13 cellular contexts compared by ENCODE assay signal in the genomic region with DNA sequence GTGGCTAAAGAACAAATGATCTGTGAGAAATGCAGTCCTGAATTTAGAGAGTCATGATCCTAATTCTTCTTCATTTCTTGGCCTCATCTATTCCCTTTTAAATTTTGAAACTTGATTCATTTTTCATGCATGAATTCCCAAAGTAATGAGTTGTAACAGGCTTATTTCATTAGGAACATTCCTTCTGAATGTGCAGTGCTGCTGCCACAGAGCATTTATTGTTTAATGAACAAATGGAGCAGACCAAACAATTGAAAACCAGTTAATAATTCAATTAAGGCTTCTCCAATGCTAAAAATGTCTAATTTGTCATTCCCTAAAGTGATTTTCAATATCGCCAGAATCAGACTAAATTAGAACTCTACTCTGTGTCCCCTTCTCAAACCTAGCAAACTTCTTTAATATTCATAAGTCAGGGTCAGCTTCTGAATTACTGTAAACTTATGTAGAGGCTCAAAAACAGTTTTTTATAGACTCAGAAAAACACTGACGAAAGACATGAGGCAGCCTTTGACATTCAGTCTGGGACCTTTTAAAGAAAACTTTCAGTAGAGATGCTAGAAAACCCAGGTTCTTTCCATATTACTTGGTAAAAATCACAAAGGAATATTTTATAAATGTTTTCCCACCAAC. TPM values are rescaled to one million over a fixed set of nuclear protein-coding genes. Genes with fewer than 3 reads are reported as not detected.
DNase-seq lines count a peak whose midpoint lies in the region; ATAC-seq and TF ChIP-seq lines count a peak whose summit lies in the region.
"Had no signal": no experiment of that assay in that cellular context is flagged by ENCODE, and none has a peak within 500 bp of the region (broad histone marks: within the 10 kb centered on the region; RNA-seq: fewer than 3 reads in every experiment).

No MANE protein-coding gene starts in this region.

- POLR2A ChIA-PET in A673 (lab: Charles Lee; ENCODE audit: low non-redundant PET): no interaction called here

- H3K4me3 ChIP-seq in A673 (ENCODE audit: low read depth, low read length, poor library complexity, severe bottlenecking): no peak overlapping the region
- peak overlapping the region; percentile 36; the same call in 1 of the 2 replicates for H3K4me3 ChIP-seq in SK-N-MC
- no peak overlapping the region for H3K4me3 ChIP-seq in epithelial cell of esophagus (ENCODE audit: low read length)
- H3K4me3 ChIP-seq: GM23338, SJCRH30 had no signal

- H3K27ac ChIP-seq in A673 (ENCODE audit: low read depth, low read length, poor library complexity, severe bottlenecking) (no peak overlapping the region), SK-N-MC (no peak overlapping the region)
- H3K27ac ChIP-seq: KMS-11, SJCRH30 had no signal

- no peaks in the 10 kb centered on the region for H3K27me3 ChIP-seq in A673 (replicated peaks; ENCODE audit: insufficient read depth, low read depth, low read length, poor library complexity)
- H3K27me3 ChIP-seq: SJCRH30 had no signal

- CTCF ChIA-PET in A673 (lab: Charles Lee): interaction anchor here (1.3 kb wide), 1 partner anchor 732 kb away, joined by 4 read pairs; no protein-coding TSS in a partner anchor

- H3K9ac ChIP-seq in SK-N-MC (ENCODE audit: insufficient read length): no peak overlapping the region
- H3K9ac ChIP-seq: KMS-11 had no signal

- peak; percentile 4 for DNase-seq in A673 (ENCODE audit: low spot score)
- DNase-seq in SK-N-MC (ENCODE audit: low read depth, low spot score): no peak
- peak; percentile 19 for DNase-seq in epithelial cell of esophagus (ENCODE audit: low read depth)
- peak; percentile 41 for DNase-seq in renal cortical epithelial cell (ENCODE audit: low read depth)
- no peak for DNase-seq in amygdala (lab: John Stamatoyannopoulos, UW)
- no peak for DNase-seq in posterior vena cava (ENCODE audit: low spot score)
- no peak for DNase-seq in cortex of kidney (lab: John Stamatoyannopoulos, UW)
- DNase-seq in Right ventricle myocardium superior: no peak
- DNase-seq: 8988T, NCI-H510A had no signal

- intact Hi-C loops in A673 (cut with micrococcal nuclease; ENCODE audit: unreplicated experiment) (loop anchor here (5.0 to 10.0 kb wide), 3 partner anchors 640 to 753 kb away; no protein-coding TSS in a partner anchor), posterior vena cava (cut with DNase I) (loop anchor here (10.0 kb wide), 2 partner anchors 90 to 740 kb away; no protein-coding TSS in a partner anchor), Right ventricle myocardium superior (cut with DNase I) (loop anchor here (10.0 kb wide), 1 partner anchor 740 kb away; no protein-coding TSS in a partner anchor)

- TF ChIP-seq CTCF in A673 (conservative IDR thresholded peaks at IDR 0.05; ENCODE audit: low read depth, low read length) (no peak), epithelial cell of esophagus (IDR thresholded peaks at IDR 0.05; ENCODE audit: insufficient read depth, low read depth, low read length, missing control alignments) (no peak)

- no TSS peak for BruUV-seq in A673 (replicated peaks; lab: Mats Ljungman, UMichigan)

- ATAC-seq in Right ventricle myocardium superior (ENCODE audit: poor library complexity): no peak

- no peaks in the 10 kb centered on the region for H3K36me3 ChIP-seq in A673 (ENCODE audit: insufficient read depth, low read length, poor library complexity, severe bottlenecking)
- no peaks in the 10 kb centered on the region for H3K36me3 ChIP-seq in SK-N-MC (ENCODE audit: insufficient read depth, low read length)
- H3K36me3 ChIP-seq: SJCRH30 had no signal

- H3K9me3 ChIP-seq in A673 (ENCODE audit: low read depth, low read length, poor library complexity, severe bottlenecking): no peaks in the 10 kb centered on the region
- no peaks in the 10 kb centered on the region for H3K9me3 ChIP-seq in SK-N-MC (ENCODE audit: low read depth, low read length)
- H3K9me3 ChIP-seq: SJCRH30 had no signal

- peaks cover 11% of the 10 kb centered on the region for H3K4me1 ChIP-seq in A673 (ENCODE audit: insufficient read depth, low read length, poor library complexity, severe bottlenecking)
- H3K4me1 ChIP-seq: SJCRH30 had no signal

RNA-seq across cellular contexts. Expression of a gene that starts 14.5 kb away (rescaled TPM):
- total RNA-seq in A673 (2021) (3.3 and 4.4 TPM in 2 replicates), renal cortical epithelial cell (1.2 TPM in 1 of 2 replicates, not detected in the other), posterior vena cava (1 to 10 TPM; 1.2 to 3.4 TPM), Right ventricle myocardium superior (1.1 TPM)

RNA-seq across cellular contexts. Expression of a gene that starts 45.0 kb away (rescaled TPM):
- total RNA-seq in A673 (2021) (76.9 and 79.9 TPM in 2 replicates), renal cortical epithelial cell (42.2 and 51.1 TPM in 2 replicates), posterior vena cava (100 to 1,000 TPM in 1 of 2 donors, 10 to 100 TPM in 1; 58.3 to 127 TPM), Right ventricle myocardium superior (18.0 TPM)

Comparison
In these comparisons a context has a peak if more than half of its experiments do, and no peak if none do; other contexts are left out.
1. DNase-seq: peak in A673 (single experiment), epithelial cell of esophagus (single experiment) and renal cortical epithelial cell (single experiment); none in SK-N-MC (single experiment), amygdala (0 of 56), posterior vena cava (single experiment), cortex of kidney (single experiment) and Right ventricle myocardium superior (single experiment).